In genomic region chr9:99057665-99058625, GRCh38 we compare ENCODE assay signal across 8 cellular contexts. TPM values are rescaled to one million over a fixed set of nuclear protein-coding genes. Genes with fewer than 3 reads are reported as not detected.
DNase-seq lines count a peak whose midpoint lies in the region; TF ChIP-seq lines count a peak whose summit lies in the region.

No MANE protein-coding gene starts in this region.

- H3K4me1 ChIP-seq in BLaER1, result peaks cover 42% of the 10 kb centered on the region
- H3K4me1 ChIP-seq in sigmoid colon, result peaks cover 0 to 41% (median 33%) of the 10 kb centered on the region in 4 donors

- H3K4me3 ChIP-seq in BLaER1 (peak overlapping the region; percentile 16; the same call in 1 of the 2 replicates), sigmoid colon (no peak overlapping the region)

- no peaks in the 10 kb centered on the region for H3K27me3 ChIP-seq in BLaER1
- H3K27me3 ChIP-seq in sigmoid colon, result no peaks in the 10 kb centered on the region

- DNase-seq in GM20000 (ENCODE audit: low spot score) (peak; percentile 54), HT1080 (ENCODE audit: low read depth) (peak; percentile 95), sigmoid colon (no peak), COLO829 (ENCODE audit: low spot score) (no peak), NCI-H187 (lab: John Stamatoyannopoulos, UW) (no peak)
- peak; percentile 35 to 48 for DNase-seq in activated CD4-positive, alpha-beta T cell treated with anti-CD3 and anti-CD28 coated beads for 24 hours (ENCODE audit: low read depth in 2 of 2)
- DNase-seq in effector CD8-positive, alpha-beta T cell (lab: John Stamatoyannopoulos, UW), result peak; percentile 40

- TF ChIP-seq POLR2A in sigmoid colon (IDR thresholded peaks at IDR 0.05), result no peak

- peaks cover 14% of the 10 kb centered on the region; the same call in 1 of the 2 replicates for H4K20me1 ChIP-seq in BLaER1

- H3K9me3 ChIP-seq in BLaER1 (no peaks in the 10 kb centered on the region), sigmoid colon (no peaks in the 10 kb centered on the region)

- no peak overlapping the region for H3K9ac ChIP-seq in BLaER1

- 49 to 76% methylated on average over 7 of the region's 7 CpGs for WGBS in sigmoid colon, 2 donors

- intact Hi-C loops in sigmoid colon (cut with DNase I), result no loop called here

- no peak for TF ChIP-seq CTCF in GM20000 (IDR thresholded peaks at IDR 0.05; ENCODE audit: extremely low read depth, missing control alignments)
- TF ChIP-seq CTCF in sigmoid colon (IDR thresholded peaks at IDR 0.05), result no peak

- peak overlapping the region; percentile 81 for H3K4me2 ChIP-seq in BLaER1

- no peak for TF ChIP-seq EP300 in sigmoid colon (IDR thresholded peaks at IDR 0.05)

- H3K36me3 ChIP-seq in BLaER1 (no peaks in the 10 kb centered on the region), sigmoid colon (peaks cover 11 to 62% (median 27%) of the 10 kb centered on the region in 4 donors)

- H3K27ac ChIP-seq in BLaER1 (0 out of 2 replicates have a peak overlapping the region, but pooled peaks have one; percentile 69), sigmoid colon (peak overlapping the region in 3 of 4 donors; percentile 68 to 87 (median 68))

RNA-seq across cellular contexts. Expression of gene TGFBR1, which starts 47.0 kb away (rescaled TPM):
- 13.8 and 20.6 TPM in 2 replicates for total RNA-seq in HT1080 (2014; rRNA removed; shearing (Covaris generic))
- 10.8 and 14.4 TPM in 2 replicates for polyA plus RNA-seq in HT1080 (2015; cell fraction: cytosol; rRNA removed)
- polyA plus RNA-seq in HT1080 (2015; cell fraction: nucleus; rRNA removed), result 9.0 and 9.3 TPM in 2 replicates
- total RNA-seq in sigmoid colon, result 10 to 100 TPM; 48.4 to 84.3 (median 62.5) TPM
- 1 to 10 TPM; 3.9 to 8.5 (median 4.2) TPM for polyA plus RNA-seq in sigmoid colon

Comparison
In these comparisons a context has a peak if more than half of its experiments do, and no peak if none do; other contexts are left out.
1. DNase-seq: peak in GM20000 (single experiment), HT1080 (single experiment), activated CD4-positive, alpha-beta T cell treated with anti-CD3 and anti-CD28 coated beads for 24 hours (2 of 2) and effector CD8-positive, alpha-beta T cell (single experiment); none in sigmoid colon (single experiment), COLO829 (single experiment) and NCI-H187 (0 of 2).